9 cellular contexts compared by ENCODE assay signal in the genomic region with DNA sequence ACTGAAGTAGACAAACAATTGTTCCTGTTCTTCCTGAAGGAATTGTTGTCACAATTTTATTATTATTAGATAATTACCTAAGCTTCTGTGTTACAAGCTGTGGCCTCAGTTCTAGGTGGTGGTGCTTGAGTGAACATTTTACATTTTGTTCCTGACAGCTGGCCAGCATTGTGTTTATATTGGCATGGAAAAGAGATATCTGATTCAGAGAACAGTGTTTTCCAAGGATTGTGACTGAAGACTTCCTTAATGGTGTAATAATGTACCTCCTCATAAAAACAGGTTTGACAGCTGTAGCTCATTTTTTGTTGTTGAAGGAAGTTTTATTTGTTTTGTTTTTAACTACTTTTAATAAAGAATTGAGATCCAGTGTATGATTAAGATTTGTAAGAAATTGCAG.
DNase-seq lines count a peak whose midpoint lies in the region; ATAC-seq and TF ChIP-seq lines count a peak whose summit lies in the region.
"Had no signal": no experiment of that assay in that cellular context is flagged by ENCODE, and none has a peak within 500 bp of the region (broad histone marks: within the 10 kb centered on the region; RNA-seq: fewer than 3 reads in every experiment).

No MANE protein-coding gene starts in this region.

- H3K4me1 Mint-ChIP-seq in effector memory CD8-positive, alpha-beta T cell (ENCODE audit: low read depth in 2 of 2) = peaks cover 15 to 22% of the 10 kb centered on the region in 2 donors

- intact Hi-C loops in heart left ventricle (cut with DNase I) = loop anchor here in 7 of 10 donors (2.0 to 10.0 kb wide), 10 partner anchors 64 to 574 kb away; a partner anchor contains a TSS

- H3K4me3 ChIP-seq in heart left ventricle (no peak overlapping the region), tibial nerve (no peak overlapping the region)

- ATAC-seq in heart left ventricle = peak; percentile 87 to 90 (median 90)
- no peak for ATAC-seq in HG02970 (IDR thresholded peaks at IDR 0.05; ENCODE audit: low FRiP score, unreplicated experiment)
- no peak for ATAC-seq in GM18502 (IDR thresholded peaks at IDR 0.05; ENCODE audit: poor library complexity, unreplicated experiment)
- no peak for ATAC-seq in effector memory CD8-positive, alpha-beta T cell (replicated peaks)

- H3K4me1 ChIP-seq in heart left ventricle (peaks cover 3 to 29% (median 19%) of the 10 kb centered on the region in 12 donors), tibial nerve (peaks cover 0 to 30% (median 3%) of the 10 kb centered on the region in 4 donors)

- no peaks in the 10 kb centered on the region for H3K27me3 Mint-ChIP-seq in effector memory CD8-positive, alpha-beta T cell

- TF ChIP-seq EP300 in tibial nerve (IDR thresholded peaks at IDR 0.05) = peak; percentile 42 to 74

- no peaks in the 10 kb centered on the region for H3K9me3 Mint-ChIP-seq in effector memory CD8-positive, alpha-beta T cell

- H3K27me3 ChIP-seq in heart left ventricle = no peaks in the 10 kb centered on the region
- H3K27me3 ChIP-seq in tibial nerve = no peaks in the 10 kb centered on the region

- no peak for TF ChIP-seq CTCF in heart left ventricle (IDR thresholded peaks at IDR 0.05)
- no peak for TF ChIP-seq CTCF in tibial nerve (IDR thresholded peaks at IDR 0.05)

- TF ChIP-seq POLR2A in heart left ventricle (IDR thresholded peaks at IDR 0.05) (no peak), tibial nerve (IDR thresholded peaks at IDR 0.05) (no peak)

- peak; percentile 51 for DNase-seq in HS-27A (ENCODE audit: low read depth)
- peak; percentile 12 to 49 for DNase-seq in SHP77 (lab: John Stamatoyannopoulos, UW)
- peak in 3 of 5 donors; percentile 29 to 43 (median 34) for DNase-seq in heart left ventricle
- DNase-seq in tibial nerve (ENCODE audit: low spot score in 2 of 2) = peak in 1 of 2 donors; percentile 84
- no peak for DNase-seq in effector memory CD8-positive, alpha-beta T cell
- DNase-seq: activated CD8-positive, alpha-beta memory T cell treated with anti-CD3 and anti-CD28 coated beads for 24 hours had no signal

- no peaks in the 10 kb centered on the region for H3K36me3 Mint-ChIP-seq in effector memory CD8-positive, alpha-beta T cell (ENCODE audit: insufficient read depth)

- no peak overlapping the region for H3K27ac Mint-ChIP-seq in effector memory CD8-positive, alpha-beta T cell

- H3K36me3 ChIP-seq in heart left ventricle (peaks cover 0 to 18% (median 4%) of the 10 kb centered on the region in 9 donors), tibial nerve (peaks cover 0 to 11% (median 0%) of the 10 kb centered on the region in 3 donors)

- H3K4me3 Mint-ChIP-seq in effector memory CD8-positive, alpha-beta T cell = no peak overlapping the region

- H3K27ac ChIP-seq in heart left ventricle (peak overlapping the region in 2 of 12 donors; percentile 40 to 50), tibial nerve (peak overlapping the region in 1 of 4 donors; percentile 42)
- H3K27ac ChIP-seq: KMS-11 had no signal

- H3K9me3 ChIP-seq in heart left ventricle (no peaks in the 10 kb centered on the region), tibial nerve (no peaks in the 10 kb centered on the region)

Comparison
In these comparisons a context has a peak if more than half of its experiments do, and no peak if none do; other contexts are left out.
1. DNase-seq: peak in HS-27A (single experiment), SHP77 (2 of 2) and heart left ventricle (3 of 5); none in effector memory CD8-positive, alpha-beta T cell (0 of 3).
2. ATAC-seq: peak in heart left ventricle (4 of 4); none in HG02970 (single experiment), GM18502 (single experiment) and effector memory CD8-positive, alpha-beta T cell (single experiment).